In the genomic region with DNA sequence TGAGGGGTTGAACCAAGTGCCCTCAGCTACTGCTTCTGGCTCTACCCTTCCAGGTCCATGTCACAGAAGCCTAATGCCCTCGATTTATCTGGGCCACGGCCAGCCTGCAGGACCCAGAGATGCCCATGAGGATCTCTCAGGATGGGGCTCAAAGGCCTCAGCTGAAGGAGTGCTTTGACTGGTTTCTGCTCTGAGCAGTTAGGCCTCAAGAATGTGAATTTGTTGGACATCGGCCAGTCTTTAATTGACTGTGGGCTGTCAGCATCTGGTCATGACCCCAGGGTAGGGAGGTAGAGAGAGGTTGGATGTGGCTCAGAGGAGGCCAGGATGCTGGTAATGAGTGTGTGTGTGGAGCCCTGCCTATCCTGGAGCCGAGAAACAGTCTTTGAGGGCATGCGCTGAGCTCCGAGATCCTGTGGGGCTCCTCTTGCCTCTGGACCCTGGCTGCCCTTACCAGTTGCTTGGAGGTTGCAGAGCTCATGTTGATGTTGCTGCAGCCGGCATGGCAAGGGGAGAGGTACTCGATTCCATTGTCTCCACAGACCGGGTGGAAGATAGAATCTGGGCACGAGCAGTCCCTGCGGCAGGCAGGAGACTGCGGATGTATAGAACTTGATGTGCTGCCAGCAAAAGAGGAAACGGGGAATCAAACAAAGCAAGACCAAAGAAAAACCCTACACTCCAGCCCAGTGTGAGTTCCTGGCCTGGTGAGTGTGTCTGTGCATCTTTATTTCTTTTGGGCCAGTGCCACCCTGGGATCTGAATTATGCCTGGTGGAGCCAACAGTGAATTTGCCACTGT, we compare ENCODE assay signal across 10 cellular contexts. TPM values are rescaled to one million over a fixed set of nuclear protein-coding genes. Genes with fewer than 3 reads are reported as not detected.
DNase-seq lines count a peak whose midpoint lies in the region; ATAC-seq, FAIRE-seq and TF ChIP-seq lines count a peak whose summit lies in the region.
"Had no signal": no experiment of that assay in that cellular context is flagged by ENCODE, and none has a peak within 500 bp of the region (broad histone marks: within the 10 kb centered on the region; RNA-seq: fewer than 3 reads in every experiment).

No MANE protein-coding gene starts in this region.

- H3K27ac Mint-ChIP-seq in activated naive CD4-positive, alpha-beta T cell treated with anti-CD3 and anti-CD28 coated beads, Interleukin-2, amount 50 U/mL, for 72 hours: no peak overlapping the region

- H3K27me3 ChIP-seq in left ventricle myocardium inferior (ENCODE audit: low read depth): no peaks in the 10 kb centered on the region

- intact Hi-C loops in left ventricle myocardium inferior (cut with micrococcal nuclease): loop anchor here (5.0 kb wide), 1 partner anchor 47 kb away; no protein-coding TSS in a partner anchor

- H3K36me3 Mint-ChIP-seq in activated naive CD4-positive, alpha-beta T cell treated with anti-CD3 and anti-CD28 coated beads, Interleukin-2, amount 50 U/mL, for 72 hours: no peaks in the 10 kb centered on the region

- no peak for TF ChIP-seq POLR2A in GM18505 (IDR thresholded peaks at IDR 0.05; ENCODE audit: borderline replicate concordance, extremely low read depth, insufficient read depth, insufficient read length)

- no peak for TF ChIP-seq CTCF in left ventricle myocardium inferior (IDR thresholded peaks at IDR 0.05; ENCODE audit: borderline replicate concordance)

- peaks cover 68% of the 10 kb centered on the region for H3K4me1 ChIP-seq in left ventricle myocardium inferior

- no peaks in the 10 kb centered on the region for H3K36me3 ChIP-seq in left ventricle myocardium inferior

- peak; percentile 78 for FAIRE-seq in HTR-8/SVneo (lab: Jason Lieb, UNC)

- H3K9me3 ChIP-seq in left ventricle myocardium inferior (replicated peaks): no peaks in the 10 kb centered on the region

- H3K4me3 ChIP-seq in left ventricle myocardium inferior: no peak overlapping the region

- no peaks in the 10 kb centered on the region for H3K9me3 Mint-ChIP-seq in activated naive CD4-positive, alpha-beta T cell treated with anti-CD3 and anti-CD28 coated beads, Interleukin-2, amount 50 U/mL, for 72 hours

- H3K27ac ChIP-seq in angular gyrus (ENCODE audit: low read depth, low read length) (peak overlapping the region; percentile 27), left ventricle myocardium inferior (replicated peaks) (peak overlapping the region; percentile 84)

- DNase-seq in HTR-8/SVneo (ENCODE audit: insufficient read length, low spot score) (peak; percentile 65), left ventricle myocardium inferior (peak; percentile 25), stromal cell of bone marrow (ENCODE audit: low read depth) (peak; percentile 43), superior temporal gyrus (ENCODE audit: extremely low spot score) (no peak)
- DNase-seq in activated naive CD4-positive, alpha-beta T cell treated with anti-CD3 and anti-CD28 coated beads, Interleukin-2, amount 50 U/mL, for 72 hours (ENCODE audit: low spot score in 2 of 2): no peak
- DNase-seq: stimulated activated naive CD8-positive, alpha-beta T cell treated with anti-CD3 and anti-CD28 coated beads, Interleukin-15, Interleukin-2, amounts not matched to agents 100 U/mL and 50 U/mL, for 24 hours; T-helper 1 cell had no signal

- ATAC-seq in GM18505 (IDR thresholded peaks at IDR 0.05; ENCODE audit: unreplicated experiment): no peak
- no peak for ATAC-seq in HG03139 (IDR thresholded peaks at IDR 0.05; ENCODE audit: unreplicated experiment)
- ATAC-seq in activated naive CD4-positive, alpha-beta T cell treated with anti-CD3 and anti-CD28 coated beads, Interleukin-2, amount 50 U/mL, for 72 hours: no peak
- ATAC-seq: stimulated activated naive CD8-positive, alpha-beta T cell treated with anti-CD3 and anti-CD28 coated beads, Interleukin-15, Interleukin-2, amounts not matched to agents 100 U/mL and 50 U/mL, for 24 hours had no signal

RNA-seq across cellular contexts. Expression of a gene that starts 49.2 kb away (rescaled TPM):
- 59.1 TPM for total RNA-seq in left ventricle myocardium inferior
- total RNA-seq in activated naive CD4-positive, alpha-beta T cell treated with anti-CD3 and anti-CD28 coated beads, Interleukin-2, amount 50 U/mL, for 72 hours: 1 to 10 TPM in 1 of 2 donors, under 1 TPM in 1; 0.16 to 2.2 TPM

Comparison
In these comparisons a context has a peak if more than half of its experiments do, and no peak if none do; other contexts are left out.
1. DNase-seq: peak in HTR-8/SVneo (single experiment), left ventricle myocardium inferior (single experiment) and stromal cell of bone marrow (single experiment); none in superior temporal gyrus (single experiment) and activated naive CD4-positive, alpha-beta T cell treated with anti-CD3 and anti-CD28 coated beads, Interleukin-2, amount 50 U/mL, for 72 hours (0 of 2).
2. RNA of a gene that starts 49.2 kb away (total RNA-seq): 59.1 TPM in left ventricle myocardium inferior (single experiment); 0.16 to 2.2 TPM in activated naive CD4-positive, alpha-beta T cell treated with anti-CD3 and anti-CD28 coated beads, Interleukin-2, amount 50 U/mL, for 72 hours; every median in the first group is over 10 times any median in the second.